ENCODE assay signal across 20 cellular contexts in the genomic region with DNA sequence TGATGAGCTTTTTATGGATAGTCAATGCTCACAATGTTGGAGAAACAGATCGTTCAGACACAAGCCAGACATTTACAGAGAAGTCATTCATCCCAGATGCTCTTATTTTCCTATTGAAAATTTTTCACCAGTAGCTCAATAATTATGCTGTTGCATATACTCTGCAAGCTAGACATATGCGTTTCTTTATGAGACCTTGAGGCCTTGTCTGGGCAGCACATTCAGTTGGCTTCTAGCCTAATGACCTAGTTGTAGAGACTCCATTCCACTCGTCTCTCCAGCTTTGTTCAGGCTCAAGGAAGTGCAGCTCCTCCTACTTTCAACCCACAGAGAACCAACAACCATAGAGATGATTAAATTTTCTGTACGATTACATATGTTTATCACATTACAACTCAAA.
A peak's percentile ranks its signal among the peaks of the same experiment; 100 is the strongest.
DNase-seq lines count a peak whose midpoint lies in the region; TF ChIP-seq lines count a peak whose summit lies in the region.
"Had no signal": no experiment of that assay in that cellular context is flagged by ENCODE, and none has a peak within 500 bp of the region (broad histone marks: within the 10 kb centered on the region; RNA-seq: fewer than 3 reads in every experiment).

No MANE protein-coding gene starts in this region.

- H3K27me3 Mint-ChIP-seq in neural progenitor cell (ENCODE audit: insufficient read depth, low read depth): peaks cover 2% of the 10 kb centered on the region
- H3K27me3 Mint-ChIP-seq: CD4-positive, alpha-beta memory T cell had no signal

- H3K9ac ChIP-seq in neural progenitor cell: no peak overlapping the region

- H3K4me3 Mint-ChIP-seq in neural progenitor cell: no peak overlapping the region
- H3K4me3 Mint-ChIP-seq: CD4-positive, alpha-beta memory T cell had no signal

- H4K20me1 ChIP-seq in neural progenitor cell (ENCODE audit: low read depth): no peaks in the 10 kb centered on the region

- H3K4me1 Mint-ChIP-seq in neural progenitor cell: peaks cover 3% of the 10 kb centered on the region
- H3K4me1 Mint-ChIP-seq: CD4-positive, alpha-beta memory T cell had no signal

- H3K4me1 ChIP-seq in neural progenitor cell: no peaks in the 10 kb centered on the region
- H3K4me1 ChIP-seq: A549, SJCRH30 had no signal

- no peaks in the 10 kb centered on the region for H3K36me3 Mint-ChIP-seq in neural progenitor cell
- H3K36me3 Mint-ChIP-seq: CD4-positive, alpha-beta memory T cell had no signal

- H3K27ac Mint-ChIP-seq in neural progenitor cell: peak overlapping the region; percentile 25
- H3K27ac Mint-ChIP-seq: CD4-positive, alpha-beta memory T cell had no signal

- DNase-seq in NCI-H748 (lab: John Stamatoyannopoulos, UW; ENCODE audit: unreplicated experiment): peak; percentile 4
- DNase-seq in NCI-H748 treated with DMSO at 0.1 percent for 48 hours (lab: John Stamatoyannopoulos, UW): no peak
- peak; percentile 12 for DNase-seq in DMS153 treated with DMSO at 0.1 percent for 48 hours (lab: John Stamatoyannopoulos, UW; ENCODE audit: unreplicated experiment)
- DNase-seq in NCI-H446 (lab: John Stamatoyannopoulos, UW): peak; percentile 5 to 51
- DNase-seq in neural progenitor cell (ENCODE audit: low spot score): no peak
- DNase-seq in NCI-H510A treated with DMSO at 0.1 percent for 48 hours (lab: John Stamatoyannopoulos, UW): no peak
- no peak for DNase-seq in stimulated activated CD4-positive, alpha-beta T cell treated with anti-CD3 and anti-CD28 coated beads, Interleukin-4, amount 100 ng/mL, for 4 hours
- DNase-seq: AML-193; C1 segment of cervical spinal cord; CD4-positive, alpha-beta memory T cell; COR-L47; DND-41; KBM-7; MV-4-11; NCI-H1436 treated with DMSO at 0.1 percent for 48 hours; NCI-H187 treated with DMSO at 0.1 percent for 48 hours; NK-92 treated with Interleukin-12 subunit alpha and Interleukin-12 subunit beta, amount 100 ng/mL, for 24 hours; PC-9; SJCRH30 had no signal

- no peaks in the 10 kb centered on the region for H3K79me2 ChIP-seq in neural progenitor cell (ENCODE audit: low read depth)

- no peak overlapping the region for H3K27ac ChIP-seq in neural progenitor cell
- H3K27ac ChIP-seq: A549, PC-9, SJCRH30 had no signal

- no peaks in the 10 kb centered on the region for H3K27me3 ChIP-seq in neural progenitor cell
- H3K27me3 ChIP-seq: SJCRH30 had no signal

- no peak overlapping the region for H3K4me3 ChIP-seq in neural progenitor cell
- H3K4me3 ChIP-seq: A549, PC-9, SJCRH30 had no signal

- no peak overlapping the region for H2AFZ ChIP-seq in neural progenitor cell (replicated peaks)
- H2AFZ ChIP-seq: PC-9 had no signal

- no peaks in the 10 kb centered on the region for H3F3A ChIP-seq in neural progenitor cell (ENCODE audit: low read depth)

- no peaks in the 10 kb centered on the region for H3K36me3 ChIP-seq in neural progenitor cell
- H3K36me3 ChIP-seq: SJCRH30 had no signal

- no peak for TF ChIP-seq CTCF in neural progenitor cell (IDR thresholded peaks at IDR 0.05)

- peaks cover 2% of the 10 kb centered on the region for H3K9me3 Mint-ChIP-seq in neural progenitor cell

- no peaks in the 10 kb centered on the region for H3K9me3 ChIP-seq in neural progenitor cell (ENCODE audit: low read depth)
- H3K9me3 ChIP-seq: A549, SJCRH30 had no signal

- no peak overlapping the region for H3K4me2 ChIP-seq in neural progenitor cell
- H3K4me2 ChIP-seq: A549, PC-9 had no signal

Comparison
In these comparisons a context has a peak if more than half of its experiments do, and no peak if none do; other contexts are left out.
1. DNase-seq: peak in NCI-H748 (single experiment), DMS153 treated with DMSO at 0.1 percent for 48 hours (single experiment) and NCI-H446 (2 of 2); none in NCI-H748 treated with DMSO at 0.1 percent for 48 hours (single experiment), neural progenitor cell (single experiment), NCI-H510A treated with DMSO at 0.1 percent for 48 hours (single experiment) and stimulated activated CD4-positive, alpha-beta T cell treated with anti-CD3 and anti-CD28 coated beads, Interleukin-4, amount 100 ng/mL, for 4 hours (0 of 2).